Comparison of ENCODE assay signal across 1 cellular context in genomic region chr9:34551751-34552605, GRCh38.
TF ChIP-seq lines count a peak whose summit lies in the region.

No MANE protein-coding gene starts in this region.

TF ChIP-seq in H1, 55 proteins besides CTCF, POLR2A, EP300 and RAD21:
- TF ChIP-seq CEBPB (IDR thresholded peaks at IDR 0.05; ENCODE audit: low read depth, low read length) (no peak), HDAC2 (IDR thresholded peaks at IDR 0.05; ENCODE audit: borderline replicate concordance in 1 of 2, low read depth in 2 of 2, low read length in 2 of 2) (no peak), EGR1 (IDR thresholded peaks at IDR 0.05; ENCODE audit: borderline replicate concordance, low read depth, low read length) (no peak), EZH2 (IDR thresholded peaks at IDR 0.05; ENCODE audit: low read depth, low read length, severe bottlenecking) (no peak), ATF2 (IDR thresholded peaks at IDR 0.05; ENCODE audit: low read length) (no peak), PHF8 (conservative IDR thresholded peaks at IDR 0.05; ENCODE audit: low read depth, low read length) (no peak), KDM4A (IDR thresholded peaks at IDR 0.05; ENCODE audit: low read depth, low read length, severe bottlenecking) (no peak), GTF2F1 (IDR thresholded peaks at IDR 0.05; ENCODE audit: borderline replicate concordance, low read depth, low read length) (no peak), KDM5A (IDR thresholded peaks at IDR 0.05; ENCODE audit: low read length) (no peak), BCL11A (IDR thresholded peaks at IDR 0.05; ENCODE audit: low read depth in 2 of 2, low read length in 2 of 2) (no peak), SIX5 (IDR thresholded peaks at IDR 0.05; ENCODE audit: low read depth, low read length) (no peak), ZNF274 (IDR thresholded peaks at IDR 0.05; ENCODE audit: borderline replicate concordance, extremely low read depth, low read length) (no peak), CHD1 (IDR thresholded peaks at IDR 0.05; ENCODE audit: low read depth, low read length) (no peak)
